ENCODE assay signal across 10 cellular contexts in genomic region chr19:18225702-18226468, GRCh38. TPM values are rescaled to one million over a fixed set of nuclear protein-coding genes. Genes with fewer than 3 reads are reported as not detected.
DNase-seq lines count a peak whose midpoint lies in the region; ATAC-seq and TF ChIP-seq lines count a peak whose summit lies in the region.
"Had no signal": no experiment of that assay in that cellular context is flagged by ENCODE, and none has a peak within 500 bp of the region (broad histone marks: within the 10 kb centered on the region; RNA-seq: fewer than 3 reads in every experiment).

Gene PDE4C (minus strand): TSS chr19:18226438. CDS start chr19:18226415, 23 bp downstream.

- peak within 1 kb of the TSS; percentile 27 to 89 (median 84) for H3K4me3 Mint-ChIP-seq in naive thymus-derived CD4-positive, alpha-beta T cell

- peaks cover 47 to 66% (median 64%) of the 10 kb centered on the region in 5 donors for H3K27me3 Mint-ChIP-seq in naive thymus-derived CD4-positive, alpha-beta T cell

- DNase-seq in choroid plexus epithelial cell (ENCODE audit: low read depth) (no peak), GM19240 (ENCODE audit: insufficient read length, low spot score) (no peak), HPDE6-E6E7 (ENCODE audit: extremely low spot score) (no peak)
- DNase-seq in naive thymus-derived CD4-positive, alpha-beta T cell: peak in 1 of 9 donors; percentile 8
- no peak for DNase-seq in stimulated activated CD4-positive, alpha-beta T cell treated with anti-CD3 and anti-CD28 coated beads, Interleukin-2, amount 100 ng/mL, for 48 hours
- DNase-seq: colonic mucosa, GF-D8 had no signal

- H3K27ac ChIP-seq in BLaER1: no peak within 1 kb of the TSS
- no peak within 1 kb of the TSS for H3K27ac ChIP-seq in HUES48 (ENCODE audit: low read depth, low read length)
- no peak within 1 kb of the TSS for H3K27ac ChIP-seq in naive thymus-derived CD4-positive, alpha-beta T cell (ENCODE audit: low read depth, low read length)
- H3K27ac ChIP-seq: colonic mucosa had no signal

- H3K4me1 ChIP-seq in BLaER1 (peaks cover 63% of the 10 kb centered on the region), HUES48 (ENCODE audit: control insufficient read depth, insufficient read depth, low read length) (peaks cover 13% of the 10 kb centered on the region; the same call in 1 of the 2 replicates)
- peaks cover 6 to 16% of the 10 kb centered on the region in 2 donors for H3K4me1 ChIP-seq in naive thymus-derived CD4-positive, alpha-beta T cell (ENCODE audit: control insufficient read depth in 2 of 2, insufficient read depth in 2 of 2, low read length in 2 of 2)

- H3K4me2 ChIP-seq in BLaER1: peak within 1 kb of the TSS; percentile 91

- H3K27me3 ChIP-seq in BLaER1 (peaks cover 35% of the 10 kb centered on the region), HUES48 (ENCODE audit: control insufficient read depth, insufficient read depth, low read length) (peaks cover 25% of the 10 kb centered on the region)
- peaks cover 12 to 28% of the 10 kb centered on the region in 2 donors for H3K27me3 ChIP-seq in naive thymus-derived CD4-positive, alpha-beta T cell (ENCODE audit: control insufficient read depth in 2 of 2, insufficient read depth in 2 of 2, low read length in 2 of 2)

- H3K9me3 ChIP-seq in BLaER1 (no peaks in the 10 kb centered on the region), HUES48 (ENCODE audit: control insufficient read depth, insufficient read depth, low read length) (no peaks in the 10 kb centered on the region)
- H3K9me3 ChIP-seq in naive thymus-derived CD4-positive, alpha-beta T cell (ENCODE audit: control insufficient read depth in 2 of 3, low read length in 3 of 3): no peaks in the 10 kb centered on the region
- H3K9me3 ChIP-seq: colonic mucosa had no signal

- TF ChIP-seq CTCF in choroid plexus epithelial cell (conservative IDR thresholded peaks at IDR 0.05; ENCODE audit: low read depth, low read length): no peak

- H3K4me3 ChIP-seq in BLaER1 (peak within 1 kb of the TSS; percentile 54), HUES48 (ENCODE audit: low read depth, low read length) (peak within 1 kb of the TSS; percentile 85), choroid plexus epithelial cell (ENCODE audit: low read depth, low read length) (peak within 1 kb of the TSS; percentile 3)
- no peak within 1 kb of the TSS for H3K4me3 ChIP-seq in naive thymus-derived CD4-positive, alpha-beta T cell (ENCODE audit: low read length)

- peaks cover 0 to 4% (median 0%) of the 10 kb centered on the region in 5 donors for H3K36me3 Mint-ChIP-seq in naive thymus-derived CD4-positive, alpha-beta T cell

- no peaks in the 10 kb centered on the region for H4K20me1 ChIP-seq in BLaER1

- intact Hi-C loops in naive thymus-derived CD4-positive, alpha-beta T cell (cut with micrococcal nuclease): no loop called here

- H3K36me3 ChIP-seq in BLaER1: no peaks in the 10 kb centered on the region
- H3K36me3 ChIP-seq in HUES48 (ENCODE audit: control insufficient read depth, insufficient read depth, low read length): no peaks in the 10 kb centered on the region
- H3K36me3 ChIP-seq in naive thymus-derived CD4-positive, alpha-beta T cell (ENCODE audit: control insufficient read depth in 2 of 3, insufficient read depth in 3 of 3, low read length in 3 of 3): no peaks in the 10 kb centered on the region
- H3K36me3 ChIP-seq: colonic mucosa had no signal

- peaks cover 11 to 25% (median 20%) of the 10 kb centered on the region in 7 donors for H3K4me1 Mint-ChIP-seq in naive thymus-derived CD4-positive, alpha-beta T cell

- ATAC-seq in naive thymus-derived CD4-positive, alpha-beta T cell: no peak
- no peak for ATAC-seq in GM19035 (IDR thresholded peaks at IDR 0.05; ENCODE audit: unreplicated experiment)

- no peak within 1 kb of the TSS for H3K27ac Mint-ChIP-seq in naive thymus-derived CD4-positive, alpha-beta T cell

- H3K9ac ChIP-seq in BLaER1 (no peak within 1 kb of the TSS), HUES48 (ENCODE audit: low read depth, low read length) (no peak within 1 kb of the TSS)

- H3K9me3 Mint-ChIP-seq in naive thymus-derived CD4-positive, alpha-beta T cell: peaks cover 0 to 3% (median 0%) of the 10 kb centered on the region in 11 donors

- POLR2A ChIA-PET in naive thymus-derived CD4-positive, alpha-beta T cell (lab: Charles Lee): no interaction called here

- CTCF ChIA-PET in naive thymus-derived CD4-positive, alpha-beta T cell (lab: Charles Lee): interaction anchor here (1.1 kb wide), 1 partner anchor 187 kb away, joined by 3 read pairs; no protein-coding TSS in a partner anchor

RNA-seq across cellular contexts. Expression of gene PDE4C, which starts in this region (rescaled TPM):
- total RNA-seq in naive thymus-derived CD4-positive, alpha-beta T cell: not detected
- polyA plus RNA-seq in naive thymus-derived CD4-positive, alpha-beta T cell: not detected
